Comparison of ENCODE assay signal across 24 cellular contexts in genomic region chr5:160852049-160852448, GRCh38. TPM values are rescaled to one million over a fixed set of nuclear protein-coding genes. Genes with fewer than 3 reads are reported as not detected.
DNase-seq lines count a peak whose midpoint lies in the region; ATAC-seq and TF ChIP-seq lines count a peak whose summit lies in the region.
"Had no signal": no experiment of that assay in that cellular context is flagged by ENCODE, and none has a peak within 500 bp of the region (broad histone marks: within the 10 kb centered on the region; RNA-seq: fewer than 3 reads in every experiment).

Gene ATP10B (minus strand): TSS chr5:160852211. CDS start chr5:160688074, 164,137 bp downstream.

- no peak within 1 kb of the TSS for H3K4me3 ChIP-seq in mucosa of descending colon
- H3K4me3 ChIP-seq: ascending aorta, esophagus muscularis mucosa, sigmoid colon had no signal

- H3K4me1 Mint-ChIP-seq in progenitor cell of endocrine pancreas (ENCODE audit: low read depth): no peaks in the 10 kb centered on the region
- H3K4me1 Mint-ChIP-seq: activated CD8-positive, alpha-beta memory T cell treated with anti-CD3 and anti-CD28 coated beads, Interleukin-2, amount 10 ng/mL, durations not matched to agents 7 days and 5 days; central memory CD8-positive, alpha-beta T cell had no signal

- intact Hi-C loops in mucosa of descending colon (cut with DNase I, micrococcal nuclease): no loop called here

- DNase-seq in NCI-H1105 treated with DMSO at 0.1 percent for 48 hours (lab: John Stamatoyannopoulos, UW): peak; percentile 32
- DNase-seq in NCI-H1105 (lab: John Stamatoyannopoulos, UW): no peak
- DNase-seq in foreskin melanocyte: peak; percentile 91
- DNase-seq in mucosa of descending colon: no peak
- no peak for DNase-seq in ureter (ENCODE audit: low spot score)
- DNase-seq in H4 (ENCODE audit: low spot score): no peak
- DNase-seq in progenitor cell of endocrine pancreas (ENCODE audit: low spot score, unreplicated experiment): no peak
- DNase-seq: activated CD4-positive, alpha-beta T cell treated with anti-CD3 and anti-CD28 coated beads for 48 hours; activated CD8-positive, alpha-beta memory T cell treated with anti-CD3 and anti-CD28 coated beads, Interleukin-2, amount 10 ng/mL, durations not matched to agents 7 days and 5 days; activated naive CD4-positive, alpha-beta T cell treated with anti-CD3 and anti-CD28 coated beads, Interleukin-2, amount 50 U/mL, for 16 hours; DMS53; effector CD8-positive, alpha-beta T cell; left cardiac atrium; mesendoderm; MV-4-11; sigmoid colon; SK-N-SH; T-helper 2 cell had no signal

- no peaks in the 10 kb centered on the region for H3K9me3 ChIP-seq in mucosa of descending colon
- H3K9me3 ChIP-seq: ascending aorta, SK-N-SH had no signal

- H3K4me1 ChIP-seq in mucosa of descending colon (ENCODE audit: low read depth): no peaks in the 10 kb centered on the region
- H3K4me1 ChIP-seq: ascending aorta, esophagus muscularis mucosa, parathyroid adenoma, sigmoid colon had no signal

- ATAC-seq in mucosa of descending colon (no peak), GM18502 (IDR thresholded peaks at IDR 0.05; ENCODE audit: poor library complexity, unreplicated experiment) (no peak)
- ATAC-seq: activated CD8-positive, alpha-beta memory T cell treated with anti-CD3 and anti-CD28 coated beads, Interleukin-2, amount 10 ng/mL, durations not matched to agents 7 days and 5 days; left cardiac atrium; natural killer cell treated with Interleukin-12 subunit alpha and Interleukin-12 subunit beta and Interleukin-15 and Interleukin-18, amount 100 ng/mL, for 72 hours had no signal

- peaks cover 3% of the 10 kb centered on the region for H3K9me3 Mint-ChIP-seq in progenitor cell of endocrine pancreas (ENCODE audit: low read depth)
- H3K9me3 Mint-ChIP-seq: central memory CD8-positive, alpha-beta T cell; natural killer cell treated with Interleukin-12 subunit alpha and Interleukin-12 subunit beta and Interleukin-15 and Interleukin-18, amount 100 ng/mL, for 72 hours had no signal

- no peak within 1 kb of the TSS for H3K27ac Mint-ChIP-seq in progenitor cell of endocrine pancreas
- H3K27ac Mint-ChIP-seq: activated CD8-positive, alpha-beta memory T cell treated with anti-CD3 and anti-CD28 coated beads, Interleukin-2, amount 10 ng/mL, durations not matched to agents 7 days and 5 days; natural killer cell treated with Interleukin-12 subunit alpha and Interleukin-12 subunit beta and Interleukin-15 and Interleukin-18, amount 100 ng/mL, for 72 hours had no signal

- no peaks in the 10 kb centered on the region for H3K36me3 Mint-ChIP-seq in progenitor cell of endocrine pancreas (ENCODE audit: insufficient read depth)
- H3K36me3 Mint-ChIP-seq: activated CD8-positive, alpha-beta memory T cell treated with anti-CD3 and anti-CD28 coated beads, Interleukin-2, amount 10 ng/mL, durations not matched to agents 7 days and 5 days; natural killer cell treated with Interleukin-12 subunit alpha and Interleukin-12 subunit beta and Interleukin-15 and Interleukin-18, amount 100 ng/mL, for 72 hours had no signal

- H3K4me3 Mint-ChIP-seq in progenitor cell of endocrine pancreas (ENCODE audit: low read depth): no peak within 1 kb of the TSS
- H3K4me3 Mint-ChIP-seq: activated CD8-positive, alpha-beta memory T cell treated with anti-CD3 and anti-CD28 coated beads, Interleukin-2, amount 10 ng/mL, durations not matched to agents 7 days and 5 days; central memory CD8-positive, alpha-beta T cell; natural killer cell treated with Interleukin-12 subunit alpha and Interleukin-12 subunit beta and Interleukin-15 and Interleukin-18, amount 100 ng/mL, for 72 hours had no signal

- no peaks in the 10 kb centered on the region for H3K27me3 Mint-ChIP-seq in progenitor cell of endocrine pancreas
- H3K27me3 Mint-ChIP-seq: activated CD8-positive, alpha-beta memory T cell treated with anti-CD3 and anti-CD28 coated beads, Interleukin-2, amount 10 ng/mL, durations not matched to agents 7 days and 5 days; central memory CD8-positive, alpha-beta T cell; natural killer cell treated with Interleukin-12 subunit alpha and Interleukin-12 subunit beta and Interleukin-15 and Interleukin-18, amount 100 ng/mL, for 72 hours had no signal

- H3K36me3 ChIP-seq in mucosa of descending colon (ENCODE audit: low read depth): no peaks in the 10 kb centered on the region
- H3K36me3 ChIP-seq: ascending aorta, esophagus muscularis mucosa, sigmoid colon had no signal

- TF ChIP-seq CTCF in mucosa of descending colon (IDR thresholded peaks at IDR 0.05) (no peak), progenitor cell of endocrine pancreas (IDR thresholded peaks at IDR 0.05; ENCODE audit: unreplicated experiment) (no peak)

RNA-seq across cellular contexts. Expression of gene ATP10B, which starts in this region (rescaled TPM):
- total RNA-seq in mucosa of descending colon (100 to 1,000 TPM; 112 to 265 (median 211) TPM), ureter (25.1 TPM), progenitor cell of endocrine pancreas (1.6 and 1.7 TPM in 2 replicates)
- total RNA-seq in H4 (2014; rRNA removed; shearing (Covaris generic)): 0.35 TPM in 1 of 2 replicates, not detected in the other
- total RNA-seq: activated CD8-positive, alpha-beta memory T cell treated with anti-CD3 and anti-CD28 coated beads, Interleukin-2, amount 10 ng/mL, durations not matched to agents 7 days and 5 days; natural killer cell treated with Interleukin-12 subunit alpha and Interleukin-12 subunit beta and Interleukin-15 and Interleukin-18, amount 100 ng/mL, for 72 hours had no signal

Comparison
In these comparisons a context has a peak if more than half of its experiments do, and no peak if none do; other contexts are left out.
1. DNase-seq: peak in NCI-H1105 treated with DMSO at 0.1 percent for 48 hours (single experiment) and foreskin melanocyte (single experiment); none in NCI-H1105 (single experiment), mucosa of descending colon (0 of 3), ureter (single experiment), H4 (single experiment) and progenitor cell of endocrine pancreas (single experiment).